Comparison of ENCODE assay signal across 1 cellular context in genomic region chr3:98705212-98705611, GRCh38.
TF ChIP-seq lines count a peak whose summit lies in the region.

No MANE protein-coding gene starts in this region.

TF ChIP-seq in IMR-90, 13 proteins besides CTCF, POLR2A, EP300 and RAD21 (continued from another document):
- TF ChIP-seq USF2 (IDR thresholded peaks at IDR 0.05; ENCODE audit: low read depth, low read length) (no peak), CHD1 (IDR thresholded peaks at IDR 0.05; ENCODE audit: low read depth, low read length) (no peak), FOS (IDR thresholded peaks at IDR 0.05; ENCODE audit: low read depth, low read length) (no peak), RCOR1 (IDR thresholded peaks at IDR 0.05; ENCODE audit: insufficient replicate concordance, low read length) (no peak), MAZ (IDR thresholded peaks at IDR 0.05; ENCODE audit: borderline replicate concordance, low read depth, low read length) (no peak), BHLHE40 (IDR thresholded peaks at IDR 0.05; ENCODE audit: low read depth, low read length) (no peak), ELK1 (IDR thresholded peaks at IDR 0.05; ENCODE audit: borderline replicate concordance, low read depth, low read length) (no peak), SMC3 (IDR thresholded peaks at IDR 0.05; ENCODE audit: low read depth, low read length) (no peak)
TF ChIP-seq in IMR-90: peak in this region for 0.
